Comparison of ENCODE assay signal across 7 cellular contexts in genomic region chr2:174682578-174683391, GRCh38.
A peak's percentile ranks its signal among the peaks of the same experiment; 100 is the strongest.
DNase-seq lines count a peak whose midpoint lies in the region; ATAC-seq and TF ChIP-seq lines count a peak whose summit lies in the region.

No MANE protein-coding gene starts in this region.

- H3K4me1 ChIP-seq in mucosa of stomach (ENCODE audit: control insufficient read depth, insufficient read depth, low read length): no peaks in the 10 kb centered on the region

- no peaks in the 10 kb centered on the region for H3K36me3 Mint-ChIP-seq in activated T-cell treated with anti-CD3 and anti-CD28 coated beads, Interleukin-2, amount 50 U/mL, for 24 hours (ENCODE audit: low read depth)

- no peaks in the 10 kb centered on the region for H3K36me3 ChIP-seq in mucosa of stomach (ENCODE audit: control insufficient read depth, insufficient read depth, low read length)

- no peaks in the 10 kb centered on the region for H3K9me3 ChIP-seq in mucosa of stomach (ENCODE audit: control insufficient read depth, low read length)

- H3K27me3 ChIP-seq in mucosa of stomach (ENCODE audit: control insufficient read depth, insufficient read depth, low read length): peaks cover 26% of the 10 kb centered on the region

- no peaks in the 10 kb centered on the region for H3K9me3 Mint-ChIP-seq in activated T-cell treated with anti-CD3 and anti-CD28 coated beads, Interleukin-2, amount 50 U/mL, for 24 hours

- H3K4me1 Mint-ChIP-seq in activated T-cell treated with anti-CD3 and anti-CD28 coated beads, Interleukin-2, amount 50 U/mL, for 24 hours (ENCODE audit: low read depth): peaks cover 70% of the 10 kb centered on the region

- in situ Hi-C loops in GM13976 (cut with MboI; ENCODE audit: low sequenced_read_pairs, unreplicated experiment): no loop called here

- no peak for TF ChIP-seq CTCF in GM13976 (IDR thresholded peaks at IDR 0.05; ENCODE audit: borderline replicate concordance, control extremely low read depth, extremely low read depth, insufficient read depth, missing control alignments)

- peak overlapping the region; percentile 29 for H3K4me3 ChIP-seq in mucosa of stomach (ENCODE audit: low read length)

- DNase-seq in GM13976 (ENCODE audit: low spot score) (peak; percentile 82), NCI-H460 (ENCODE audit: extremely low read depth, low read depth) (peak; percentile 24)
- DNase-seq in activated T-cell treated with anti-CD3 and anti-CD28 coated beads, Interleukin-2, amount 50 U/mL, for 24 hours: peak; percentile 81
- peak; percentile 18 to 65 for DNase-seq in stimulated activated CD8-positive, alpha-beta memory T cell treated with anti-CD3 and anti-CD28 coated beads, Interleukin-7, amount 100 ng/mL, for 4 hours (ENCODE audit: low read depth in 2 of 2)

- peak overlapping the region; percentile 84 for H3K4me3 Mint-ChIP-seq in activated T-cell treated with anti-CD3 and anti-CD28 coated beads, Interleukin-2, amount 50 U/mL, for 24 hours

- peak overlapping the region; percentile 66 for H3K9ac ChIP-seq in mucosa of stomach (ENCODE audit: low read length)

- H3K27me3 Mint-ChIP-seq in activated T-cell treated with anti-CD3 and anti-CD28 coated beads, Interleukin-2, amount 50 U/mL, for 24 hours: no peaks in the 10 kb centered on the region

- H3K27ac Mint-ChIP-seq in activated T-cell treated with anti-CD3 and anti-CD28 coated beads, Interleukin-2, amount 50 U/mL, for 24 hours: peak overlapping the region; percentile 90

- ATAC-seq in HG02588 (IDR thresholded peaks at IDR 0.05; ENCODE audit: unreplicated experiment) (peak; percentile 63), esophagus mucosa (peak; percentile 60)

Comparison
In these comparisons a context has a peak if more than half of its experiments do, and no peak if none do; other contexts are left out.
1. Peak in every context shown above with its lines: DNase-seq, ATAC-seq and H3K4me3 ChIP-seq.
2. DNase-seq: peak in every context shown above with its lines; median percentile 82 in GM13976; 81 in activated T-cell treated with anti-CD3 and anti-CD28 coated beads, Interleukin-2, amount 50 U/mL, for 24 hours; 42 in stimulated activated CD8-positive, alpha-beta memory T cell treated with anti-CD3 and anti-CD28 coated beads, Interleukin-7, amount 100 ng/mL, for 4 hours; 24 in NCI-H460.